11 cellular contexts compared by ENCODE assay signal in the genomic region with DNA sequence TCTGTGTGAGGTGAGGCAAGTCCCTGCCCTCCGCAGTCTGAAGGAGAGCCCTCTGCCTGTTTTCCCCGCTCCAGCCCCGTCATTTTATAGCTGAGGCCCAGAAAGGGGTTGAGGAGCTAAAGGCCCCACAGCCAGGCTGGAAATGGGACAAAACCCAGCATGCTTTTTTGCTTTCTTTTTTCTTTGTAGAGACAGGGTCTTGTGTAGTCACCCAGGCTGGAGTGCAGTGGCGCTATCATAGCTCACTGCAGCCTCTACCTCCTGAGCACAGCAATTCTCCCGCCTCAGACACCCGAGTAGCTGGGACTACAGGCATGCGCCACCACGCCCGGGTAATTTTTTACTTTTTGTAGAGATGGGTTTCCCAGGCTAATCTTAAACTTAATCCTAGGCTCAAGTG. TPM values are rescaled to one million over a fixed set of nuclear protein-coding genes. Genes with fewer than 3 reads are reported as not detected.
DNase-seq lines count a peak whose midpoint lies in the region; ATAC-seq and TF ChIP-seq lines count a peak whose summit lies in the region.
"Had no signal": no experiment of that assay in that cellular context is flagged by ENCODE, and none has a peak within 500 bp of the region (broad histone marks: within the 10 kb centered on the region; RNA-seq: fewer than 3 reads in every experiment).

No MANE protein-coding gene starts in this region.

- 83 to 91% (median 88%) methylated on average over 9 of the region's 9 CpGs for WGBS in ovary, 3 donors

- no peaks in the 10 kb centered on the region for H4K20me1 ChIP-seq in BLaER1 treated with 17β-estradiol and CSF1 and Interleukin-3, amounts not matched to agents 10 nM and 100 nM

- intact Hi-C loops in dendritic cell treated with granulocyte-macrophage colony-stimulating factor and Interleukin-4, amounts not matched to agents 40 ng/mL and 50 ng/mL, for 4 days (cut with micrococcal nuclease), result loop anchor here (5.0 kb wide), 1 partner anchor 35 kb away; no protein-coding TSS in a partner anchor
- intact Hi-C loops in ovary (cut with DNase I), result loop anchor here in 1 of 4 donors (10.0 kb wide), 1 partner anchor 117 kb away; no protein-coding TSS in a partner anchor

- peak overlapping the region; percentile 42 to 77 (median 65); a peak in 21 of 22 replicates for H3K27ac ChIP-seq in BLaER1 treated with 17β-estradiol and CSF1 and Interleukin-3, amounts not matched to agents 10 nM and 100 nM
- H3K27ac ChIP-seq in ovary, result peak overlapping the region in 1 of 2 donors; percentile 26

- in situ Hi-C loops in KBM-7 (cut with MboI; ENCODE audit: low pct_unique_long_range_greater_than_20kb, low sequenced_read_pairs), result no loop called here

- no peak overlapping the region; a peak in 1 of 20 replicates for H3K4me3 ChIP-seq in BLaER1 treated with 17β-estradiol and CSF1 and Interleukin-3, amounts not matched to agents 10 nM and 100 nM
- H3K4me3 ChIP-seq in ovary, result no peak overlapping the region

- no peaks in the 10 kb centered on the region for H3K27me3 ChIP-seq in BLaER1 treated with 17β-estradiol and CSF1 and Interleukin-3, amounts not matched to agents 10 nM and 100 nM
- no peaks in the 10 kb centered on the region for H3K27me3 ChIP-seq in ovary

- peak overlapping the region; percentile 5 to 67 (median 54); a peak in 19 of 22 replicates for H3K9ac ChIP-seq in BLaER1 treated with 17β-estradiol and CSF1 and Interleukin-3, amounts not matched to agents 10 nM and 100 nM

- no peak for TF ChIP-seq POLR2A in ovary (IDR thresholded peaks at IDR 0.05)

- H3K36me3 Mint-ChIP-seq in dendritic cell treated with granulocyte-macrophage colony-stimulating factor and Interleukin-4, amounts not matched to agents 40 ng/mL and 50 ng/mL, for 4 days (ENCODE audit: low read depth), result no peaks in the 10 kb centered on the region
- H3K36me3 Mint-ChIP-seq: naive B cell had no signal

- H3K4me1 Mint-ChIP-seq in dendritic cell treated with granulocyte-macrophage colony-stimulating factor and Interleukin-4, amounts not matched to agents 40 ng/mL and 50 ng/mL, for 4 days (ENCODE audit: low read depth), result peaks cover 53% of the 10 kb centered on the region

- no peak overlapping the region for H3K4me3 Mint-ChIP-seq in dendritic cell treated with granulocyte-macrophage colony-stimulating factor and Interleukin-4, amounts not matched to agents 40 ng/mL and 50 ng/mL, for 4 days

- H3K27ac Mint-ChIP-seq in dendritic cell treated with granulocyte-macrophage colony-stimulating factor and Interleukin-4, amounts not matched to agents 40 ng/mL and 50 ng/mL, for 4 days, result peak overlapping the region; percentile 76

- H3K4me2 ChIP-seq in BLaER1 treated with 17β-estradiol and CSF1 and Interleukin-3, amounts not matched to agents 10 nM and 100 nM, result peak overlapping the region; percentile 62 to 90 (median 77)

- no peak for TF ChIP-seq EP300 in ovary (IDR thresholded peaks at IDR 0.05)

- no peaks in the 10 kb centered on the region for H3K36me3 ChIP-seq in BLaER1 treated with 17β-estradiol and CSF1 and Interleukin-3, amounts not matched to agents 10 nM and 100 nM
- H3K36me3 ChIP-seq in ovary, result no peaks in the 10 kb centered on the region

- peaks cover 1% of the 10 kb centered on the region for H3K27me3 Mint-ChIP-seq in dendritic cell treated with granulocyte-macrophage colony-stimulating factor and Interleukin-4, amounts not matched to agents 40 ng/mL and 50 ng/mL, for 4 days

- H3K4me1 ChIP-seq in BLaER1 treated with 17β-estradiol and CSF1 and Interleukin-3, amounts not matched to agents 10 nM and 100 nM, result peaks cover 48 to 79% (median 61%) of the 10 kb centered on the region in 10 experiments
- peaks cover 9% of the 10 kb centered on the region for H3K4me1 ChIP-seq in ovary (ENCODE audit: insufficient read depth)

- TF ChIP-seq CTCF in ovary (IDR thresholded peaks at IDR 0.05) (no peak), GM20000 (IDR thresholded peaks at IDR 0.05; ENCODE audit: extremely low read depth, missing control alignments) (no peak)

- DNase-seq in KBM-7, result peak; percentile 58
- DNase-seq in ovary, result peak in 3 of 5 donors; percentile 19 to 33 (median 33)
- no peak for DNase-seq in T1000 (lab: John Stamatoyannopoulos, UW)
- no peak for DNase-seq in HuH-7 (ENCODE audit: low spot score)
- DNase-seq in GM20000 (ENCODE audit: low spot score), result no peak
- DNase-seq: Caco-2, NCI-H1436 had no signal

- ATAC-seq in GM19324 (IDR thresholded peaks at IDR 0.05; ENCODE audit: low FRiP score, unreplicated experiment), result no peak

- no peaks in the 10 kb centered on the region; a peak in 1 of 22 replicates for H3K9me3 ChIP-seq in BLaER1 treated with 17β-estradiol and CSF1 and Interleukin-3, amounts not matched to agents 10 nM and 100 nM (replicated peaks in 1 of 11)
- no peaks in the 10 kb centered on the region for H3K9me3 ChIP-seq in ovary
- H3K9me3 ChIP-seq: Caco-2 had no signal

- no peaks in the 10 kb centered on the region for H3K9me3 Mint-ChIP-seq in dendritic cell treated with granulocyte-macrophage colony-stimulating factor and Interleukin-4, amounts not matched to agents 40 ng/mL and 50 ng/mL, for 4 days
- H3K9me3 Mint-ChIP-seq: naive B cell had no signal

RNA-seq across cellular contexts. Expression of a gene that starts 11.0 kb away (rescaled TPM):
- total RNA-seq in ovary, result 100 to 1,000 TPM in 4 of 7 donors, 10 to 100 TPM in 3; 39.7 to 169 (median 105) TPM
- 100 to 1,000 TPM in 1 of 2 donors, 10 to 100 TPM in 1; 49.1 to 139 TPM for polyA plus RNA-seq in ovary

Comparison
In these comparisons a context has a peak if more than half of its experiments do, and no peak if none do; other contexts are left out.
1. DNase-seq: peak in KBM-7 (single experiment) and ovary (3 of 5); none in T1000 (single experiment), HuH-7 (single experiment) and GM20000 (single experiment).